21 cellular contexts compared by ENCODE assay signal in genomic region chrX:3191821-3192220, GRCh38.
"Had no signal": no experiment of that assay in that cellular context is flagged by ENCODE, and none has a peak within 500 bp of the region (broad histone marks: within the 10 kb centered on the region; RNA-seq: fewer than 3 reads in every experiment).

No MANE protein-coding gene starts in this region.

- DNase-seq: activated CD4-positive, alpha-beta memory T cell treated with anti-CD3 and anti-CD28 coated beads for 36 hours; activated CD4-positive, alpha-beta T cell treated with anti-CD3 and anti-CD28 coated beads for 36 hours; activated T-cell treated with anti-CD3 and anti-CD28 coated beads for 4 hours; amniotic stem cell; gastrocnemius medialis; head of caudate nucleus; ovary; right lobe of liver; stimulated activated CD4-positive, alpha-beta T cell treated with anti-CD3 and anti-CD28 coated beads, Interleukin-4, amount 100 ng/mL, for 1 hour; stomach; trophoblast cell had no signal

- H3K9me3 ChIP-seq: gastrocnemius medialis, ovary, right lobe of liver, stomach, vagina had no signal

- H2AFZ ChIP-seq: neural progenitor cell had no signal

- H3K27me3 Mint-ChIP-seq: activated naive CD8-positive, alpha-beta T cell had no signal

- H3K4me3 ChIP-seq: cardiac muscle cell, gastrocnemius medialis, lung, neural progenitor cell, ovary, right lobe of liver, smooth muscle cell, stomach, vagina had no signal

- H3K4me2 ChIP-seq: neural progenitor cell had no signal

- H3K4me1 ChIP-seq: gastrocnemius medialis, neural progenitor cell, right lobe of liver, stomach, vagina had no signal

- H3K4me1 Mint-ChIP-seq: activated CD4-positive, alpha-beta T cell treated with anti-CD3 and anti-CD28 coated beads for 36 hours had no signal

- H3K27me3 ChIP-seq: cardiac muscle cell, gastrocnemius medialis, neural progenitor cell, ovary, right lobe of liver, stomach, vagina had no signal

- H3K4me3 Mint-ChIP-seq: activated CD4-positive, alpha-beta memory T cell treated with anti-CD3 and anti-CD28 coated beads for 36 hours; activated CD4-positive, alpha-beta T cell treated with anti-CD3 and anti-CD28 coated beads for 36 hours; activated naive CD8-positive, alpha-beta T cell; neural progenitor cell; T-helper 2 cell treated with Interferon-gamma antibody and Interleukin-4, amounts not matched to agents 5 μg/mL and 100 μg/mL, for 36 hours; WTC11 had no signal

- ATAC-seq: activated CD4-positive, alpha-beta T cell treated with anti-CD3 and anti-CD28 coated beads for 36 hours; gastrocnemius medialis; left lobe of liver; right lobe of liver; WTC11 had no signal

- H3K9me3 Mint-ChIP-seq: activated CD4-positive, alpha-beta memory T cell treated with anti-CD3 and anti-CD28 coated beads for 36 hours; WTC11 had no signal

- H3K36me3 ChIP-seq: cardiac muscle cell, gastrocnemius medialis, neural progenitor cell, ovary, right lobe of liver, stomach, vagina had no signal

- H3K9ac ChIP-seq: neural progenitor cell had no signal

- FAIRE-seq: keratinocyte had no signal

- H3K27ac Mint-ChIP-seq: activated CD4-positive, alpha-beta memory T cell treated with anti-CD3 and anti-CD28 coated beads for 36 hours; activated CD4-positive, alpha-beta T cell treated with anti-CD3 and anti-CD28 coated beads for 36 hours; activated naive CD8-positive, alpha-beta T cell; neural progenitor cell; T-helper 2 cell treated with Interferon-gamma antibody and Interleukin-4, amounts not matched to agents 5 μg/mL and 100 μg/mL, for 36 hours; WTC11 had no signal

- H3K27ac ChIP-seq: cardiac muscle cell, gastrocnemius medialis, neural progenitor cell, ovary, right lobe of liver, stomach, vagina had no signal

- H3K36me3 Mint-ChIP-seq: activated CD4-positive, alpha-beta memory T cell treated with anti-CD3 and anti-CD28 coated beads for 36 hours; activated naive CD8-positive, alpha-beta T cell had no signal
